1 cellular context compared by ENCODE assay signal in the genomic region with DNA sequence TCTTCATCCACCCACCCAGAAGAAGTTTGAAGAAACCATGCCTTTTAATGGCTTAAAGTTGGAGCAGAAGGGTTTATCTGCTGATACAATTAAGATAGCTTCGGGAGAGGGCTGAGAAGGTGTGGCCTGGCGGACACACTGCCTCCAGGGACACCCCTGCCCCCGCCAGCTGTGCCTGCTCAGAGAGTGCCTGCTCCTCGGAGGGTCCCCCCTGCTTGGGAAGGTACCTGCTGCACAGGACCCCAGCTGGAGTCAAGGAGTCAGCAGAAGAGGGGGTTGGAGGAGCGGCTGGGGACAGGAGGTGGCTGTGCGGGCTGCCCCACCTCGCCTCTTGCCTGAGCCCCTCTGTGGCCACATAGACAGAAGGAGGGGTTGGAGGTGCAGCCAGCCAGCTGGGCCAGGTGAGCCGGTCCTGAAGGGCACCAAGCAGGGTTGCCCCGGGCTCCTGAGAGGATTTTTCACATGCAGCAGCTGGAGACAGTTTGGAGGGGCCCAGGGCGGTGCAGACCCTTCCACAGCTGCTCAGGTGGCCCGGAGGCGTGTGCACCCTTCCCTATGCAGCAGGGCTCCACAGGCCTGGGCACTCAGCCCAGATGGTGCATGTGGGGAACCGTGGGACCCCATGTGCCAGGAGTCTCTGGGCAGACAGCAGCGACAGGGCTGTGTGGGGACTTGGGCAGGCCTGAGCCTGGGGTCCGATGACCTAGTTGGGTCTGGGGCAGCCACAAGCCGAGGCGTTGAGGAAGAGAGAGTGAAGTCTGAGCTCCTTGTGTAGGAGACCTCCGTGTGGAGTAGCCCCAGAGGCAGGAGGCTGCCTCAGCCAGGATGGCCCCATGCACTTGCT.
TF ChIP-seq lines count a peak whose summit lies in the region.

No MANE protein-coding gene starts in this region.

TF ChIP-seq in H1, 55 proteins besides CTCF, POLR2A, EP300 and RAD21:
- TF ChIP-seq YY1 (IDR thresholded peaks at IDR 0.05; ENCODE audit: low read depth, low read length) (no peak), HDAC2 (IDR thresholded peaks at IDR 0.05; ENCODE audit: borderline replicate concordance in 1 of 2, low read depth in 2 of 2, low read length in 2 of 2) (no peak), KDM1A (IDR thresholded peaks at IDR 0.05; ENCODE audit: borderline replicate concordance, low read length) (no peak), SP2 (IDR thresholded peaks at IDR 0.05; ENCODE audit: low read length) (no peak), NRF1 (IDR thresholded peaks at IDR 0.05; ENCODE audit: low read depth, low read length) (no peak), CHD1 (IDR thresholded peaks at IDR 0.05; ENCODE audit: low read depth, low read length) (no peak), RBBP5 (IDR thresholded peaks at IDR 0.05; ENCODE audit: borderline replicate concordance, low read depth, low read length) (no peak), BACH1 (IDR thresholded peaks at IDR 0.05; ENCODE audit: low read length) (no peak)
- TF ChIP-seq, protein P1, sequence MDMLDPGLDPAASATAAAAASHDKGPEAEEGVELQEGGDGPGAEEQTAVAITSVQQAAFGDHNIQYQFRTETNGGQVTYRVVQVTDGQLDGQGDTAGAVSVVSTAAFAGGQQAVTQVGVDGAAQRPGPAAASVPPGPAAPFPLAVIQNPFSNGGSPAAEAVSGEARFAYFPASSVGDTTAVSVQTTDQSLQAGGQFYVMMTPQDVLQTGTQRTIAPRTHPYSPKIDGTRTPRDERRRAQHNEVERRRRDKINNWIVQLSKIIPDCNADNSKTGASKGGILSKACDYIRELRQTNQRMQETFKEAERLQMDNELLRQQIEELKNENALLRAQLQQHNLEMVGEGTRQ (IDR thresholded peaks at IDR 0.05; ENCODE audit: low read length), result no peak
